ENCODE assay signal across 9 cellular contexts in genomic region chr3:13419356-13420050, GRCh38. TPM values are rescaled to one million over a fixed set of nuclear protein-coding genes. Genes with fewer than 3 reads are reported as not detected.
A peak's percentile ranks its signal among the peaks of the same experiment; 100 is the strongest.
DNase-seq lines count a peak whose midpoint lies in the region; ATAC-seq and FAIRE-seq lines count a peak whose summit lies in the region.
"Had no signal": no experiment of that assay in that cellular context is flagged by ENCODE, and none has a peak within 500 bp of the region (broad histone marks: within the 10 kb centered on the region; RNA-seq: fewer than 3 reads in every experiment).

No MANE protein-coding gene starts in this region.

- H3K9me3 ChIP-seq in iPS-20b (ENCODE audit: insufficient read depth, low read depth, low read length) (no peaks in the 10 kb centered on the region), small intestine (ENCODE audit: control insufficient read depth, low read depth) (no peaks in the 10 kb centered on the region)

- H3K4me1 ChIP-seq in iPS-20b (ENCODE audit: insufficient read depth, low read length): peaks cover 9% of the 10 kb centered on the region
- H3K4me1 ChIP-seq in small intestine (ENCODE audit: control insufficient read depth in 2 of 2, insufficient read depth in 1 of 2, low read depth in 1 of 2, low read length in 1 of 2): peaks cover 0 to 3% of the 10 kb centered on the region in 2 donors

- H3K4me3 ChIP-seq in iPS-20b (ENCODE audit: low read length) (peak overlapping the region; percentile 81), small intestine (ENCODE audit: low read depth in 1 of 2, low read length in 2 of 2) (peak overlapping the region; percentile 78 to 83)

- ATAC-seq in GM19351 (IDR thresholded peaks at IDR 0.05; ENCODE audit: unreplicated experiment): peak; percentile 56
- peak; percentile 37 for ATAC-seq in HG03439 (IDR thresholded peaks at IDR 0.05; ENCODE audit: unreplicated experiment)
- ATAC-seq in GM18873 (IDR thresholded peaks at IDR 0.05; ENCODE audit: low FRiP score, unreplicated experiment): no peak

- WGBS in small intestine, 3 donors: 0 to 2% (median 1%) methylated on average over 46 to 74 of the region's 74 CpGs

- DNase-seq in Ammon's horn (ENCODE audit: low spot score) (peak; percentile 51), SW480 (ENCODE audit: low spot score) (peak; percentile 38), small intestine (peak; percentile 28)

- peak overlapping the region; percentile 75 for H3K9ac ChIP-seq in iPS-20b (ENCODE audit: low read depth, low read length)

- H3K27ac ChIP-seq in angular gyrus (ENCODE audit: low read depth, low read length) (peak overlapping the region; percentile 68), iPS-20b (ENCODE audit: low read length) (no peak overlapping the region), small intestine (ENCODE audit: low read depth in 1 of 2, low read length in 1 of 2) (peak overlapping the region; percentile 54 to 83)

- H3K27me3 ChIP-seq in iPS-20b (ENCODE audit: insufficient read depth, low read length): peaks cover 19% of the 10 kb centered on the region
- H3K27me3 ChIP-seq in small intestine (ENCODE audit: control insufficient read depth in 2 of 2, insufficient read depth in 2 of 2, low read length in 2 of 2): peaks cover 0 to 2% of the 10 kb centered on the region in 2 donors

- FAIRE-seq in small intestine (lab: Jason Lieb, UNC): no peak
- FAIRE-seq: islet of Langerhans had no signal

- H3K36me3 ChIP-seq in iPS-20b (ENCODE audit: insufficient read depth, low read depth, low read length) (peaks cover 3% of the 10 kb centered on the region; the same call in 1 of the 2 replicates), small intestine (ENCODE audit: control insufficient read depth in 2 of 2, insufficient read depth in 2 of 2, low read length in 2 of 2) (no peaks in the 10 kb centered on the region)

RNA-seq across cellular contexts. Expression of gene NUP210, which starts 0.6 kb away (rescaled TPM):
- polyA plus RNA-seq in small intestine: 10 to 100 TPM in 1 of 3 donors, under 1 TPM in 2; 0.22 to 10.5 (median 0.81) TPM
